In the genomic region with DNA sequence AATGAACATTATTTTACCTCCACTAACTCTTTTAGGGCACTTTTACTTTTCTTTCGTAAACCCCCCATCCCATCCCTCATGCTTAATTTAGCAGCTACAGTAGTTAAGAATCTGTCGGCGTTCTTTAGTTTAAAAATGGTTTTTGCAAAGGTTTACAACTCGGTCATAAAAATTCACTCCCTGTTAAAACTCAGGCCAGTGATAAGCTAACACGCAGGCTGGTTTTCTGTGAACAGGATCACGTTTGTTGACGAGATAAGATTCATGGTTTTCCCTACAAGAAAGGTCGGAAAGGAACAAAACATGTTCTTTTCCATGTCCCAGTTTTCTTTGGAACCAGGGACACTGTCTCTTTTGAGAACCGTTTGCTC, we compare ENCODE assay signal across 20 cellular contexts.
A peak's percentile ranks its signal among the peaks of the same experiment; 100 is the strongest.
DNase-seq lines count a peak whose midpoint lies in the region; ATAC-seq and TF ChIP-seq lines count a peak whose summit lies in the region.
"Had no signal": no experiment of that assay in that cellular context is flagged by ENCODE, and none has a peak within 500 bp of the region (broad histone marks: within the 10 kb centered on the region; RNA-seq: fewer than 3 reads in every experiment).

No MANE protein-coding gene starts in this region.

- no peak overlapping the region for H3K4me3 Mint-ChIP-seq in mesothelial cell of epicardium
- H3K4me3 Mint-ChIP-seq: B cell; CD4-positive, alpha-beta memory T cell had no signal

- H3K36me3 Mint-ChIP-seq in mesothelial cell of epicardium, result no peaks in the 10 kb centered on the region
- H3K36me3 Mint-ChIP-seq: CD4-positive, alpha-beta memory T cell had no signal

- H3K27me3 ChIP-seq in endocrine pancreas (ENCODE audit: control insufficient read depth, insufficient read depth, low read length), result no peaks in the 10 kb centered on the region
- H3K27me3 ChIP-seq in uterus, result no peaks in the 10 kb centered on the region

- H3K9me3 ChIP-seq in endocrine pancreas (ENCODE audit: control insufficient read depth, low read length) (no peaks in the 10 kb centered on the region), uterus (no peaks in the 10 kb centered on the region)

- intact Hi-C loops in uterus (cut with DNase I; ENCODE audit: low total_unique reads), result no loop called here

- DNase-seq in mesothelial cell of epicardium (ENCODE audit: low spot score in 2 of 2, unreplicated experiment in 2 of 2) (no peak), uterus (no peak), NCI-H2107 (lab: John Stamatoyannopoulos, UW) (no peak)
- DNase-seq in stimulated activated CD4-positive, alpha-beta T cell treated with anti-CD3 and anti-CD28 coated beads, Interleukin-2, amount 100 ng/mL, for 48 hours, result no peak
- DNase-seq: Calu3; CD4-positive, alpha-beta memory T cell; DMS79; GM23248; HCEC 1CT; NCI-H1048; NCI-H1436 treated with DMSO at 0.1 percent for 48 hours; NCI-H2081 treated with DMSO at 0.1 percent for 48 hours; NCI-H510A treated with DMSO at 0.1 percent for 48 hours; PC-9 had no signal

- H3K4me1 ChIP-seq in endocrine pancreas (ENCODE audit: control insufficient read depth, insufficient read depth, low read length), result no peaks in the 10 kb centered on the region
- no peaks in the 10 kb centered on the region for H3K4me1 ChIP-seq in uterus

- no peaks in the 10 kb centered on the region for H3K9me3 Mint-ChIP-seq in mesothelial cell of epicardium

- peak overlapping the region; percentile 8 for H3K27ac Mint-ChIP-seq in mesothelial cell of epicardium
- H3K27ac Mint-ChIP-seq: B cell; CD4-positive, alpha-beta memory T cell had no signal

- H3K4me3 ChIP-seq in endocrine pancreas (ENCODE audit: control insufficient read depth, insufficient read depth, low read length) (peak overlapping the region; percentile 41), uterus (no peak overlapping the region)
- H3K4me3 ChIP-seq: GM23248, PC-9 had no signal

- no peak overlapping the region for H3K9ac ChIP-seq in endocrine pancreas (ENCODE audit: control insufficient read depth, insufficient read depth, low read length)
- H3K9ac ChIP-seq: GM23248, KMS-11 had no signal

- peaks cover 34% of the 10 kb centered on the region for H3K4me1 Mint-ChIP-seq in mesothelial cell of epicardium

- H3K36me3 ChIP-seq in endocrine pancreas (ENCODE audit: control insufficient read depth, insufficient read depth, low read length), result no peaks in the 10 kb centered on the region
- H3K36me3 ChIP-seq in uterus, result no peaks in the 10 kb centered on the region

- TF ChIP-seq CTCF in mesothelial cell of epicardium (IDR thresholded peaks at IDR 0.05; ENCODE audit: unreplicated experiment) (no peak), uterus (IDR thresholded peaks at IDR 0.05) (no peak)

- H3K27me3 Mint-ChIP-seq in mesothelial cell of epicardium (ENCODE audit: low read depth), result peaks cover 24% of the 10 kb centered on the region
- H3K27me3 Mint-ChIP-seq: B cell had no signal

- ATAC-seq in SK-N-SH treated with all-trans-retinoic acid at 6 μM for 48 hours (no peak), GM21576 (IDR thresholded peaks at IDR 0.05; ENCODE audit: unreplicated experiment) (no peak), HG03097 (IDR thresholded peaks at IDR 0.05; ENCODE audit: low FRiP score, unreplicated experiment) (no peak)

- peak overlapping the region; percentile 2 to 36 for H3K27ac ChIP-seq in uterus
- H3K27ac ChIP-seq: GM23248, KMS-11, PC-9 had no signal

- TF ChIP-seq POLR2A in uterus (IDR thresholded peaks at IDR 0.05), result no peak

TF ChIP-seq in SK-N-SH treated with all-trans-retinoic acid at 6 μM for 48 hours, 23 proteins besides CTCF, POLR2A, EP300 and RAD21:
- TF ChIP-seq, protein P1, sequence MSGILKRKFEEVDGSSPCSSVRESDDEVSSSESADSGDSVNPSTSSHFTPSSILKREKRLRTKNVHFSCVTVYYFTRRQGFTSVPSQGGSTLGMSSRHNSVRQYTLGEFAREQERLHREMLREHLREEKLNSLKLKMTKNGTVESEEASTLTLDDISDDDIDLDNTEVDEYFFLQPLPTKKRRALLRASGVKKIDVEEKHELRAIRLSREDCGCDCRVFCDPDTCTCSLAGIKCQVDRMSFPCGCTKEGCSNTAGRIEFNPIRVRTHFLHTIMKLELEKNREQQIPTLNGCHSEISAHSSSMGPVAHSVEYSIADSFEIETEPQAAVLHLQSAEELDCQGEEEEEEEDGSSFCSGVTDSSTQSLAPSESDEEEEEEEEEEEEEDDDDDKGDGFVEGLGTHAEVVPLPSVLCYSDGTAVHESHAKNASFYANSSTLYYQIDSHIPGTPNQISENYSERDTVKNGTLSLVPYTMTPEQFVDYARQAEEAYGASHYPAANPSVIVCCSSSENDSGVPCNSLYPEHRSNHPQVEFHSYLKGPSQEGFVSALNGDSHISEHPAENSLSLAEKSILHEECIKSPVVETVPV (CRISPR knock-in tag; IDR thresholded peaks at IDR 0.05), result 0 out of 2 replicates have a peak, but pooled peaks have one; percentile 0
- TF ChIP-seq SNAI2 (CRISPR knock-in tag; IDR thresholded peaks at IDR 0.05), result no peak
